Comparison of ENCODE assay signal across 8 cellular contexts in the genomic region with DNA sequence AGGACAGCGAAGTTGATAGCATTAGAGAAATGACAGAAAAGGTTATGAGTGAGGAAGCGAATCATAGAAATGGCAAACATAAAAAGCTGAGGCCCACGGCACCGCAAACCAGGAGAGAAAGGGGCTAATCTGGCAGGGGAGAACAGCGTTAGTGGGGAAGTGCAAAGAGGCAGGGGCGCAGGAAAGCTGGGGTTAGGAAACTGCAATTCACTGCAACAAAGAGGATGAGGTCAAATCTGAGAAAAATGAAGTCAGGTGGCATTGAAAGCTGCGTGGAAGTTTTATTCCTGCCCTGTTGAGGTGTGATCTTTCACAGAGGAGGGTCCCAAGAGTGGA. TPM values are rescaled to one million over a fixed set of nuclear protein-coding genes. Genes with fewer than 3 reads are reported as not detected.
A peak's percentile ranks its signal among the peaks of the same experiment; 100 is the strongest.
DNase-seq lines count a peak whose midpoint lies in the region; ATAC-seq and TF ChIP-seq lines count a peak whose summit lies in the region.

No MANE protein-coding gene starts in this region.

- H3K4me1 ChIP-seq in HAP-1 = peaks cover 14% of the 10 kb centered on the region
- peaks cover 18% of the 10 kb centered on the region for H3K4me1 ChIP-seq in cardiac muscle cell (ENCODE audit: low read depth)

- no peaks in the 10 kb centered on the region for H3K27me3 ChIP-seq in HAP-1 (ENCODE audit: low read depth)
- H3K27me3 ChIP-seq in cardiac muscle cell = no peaks in the 10 kb centered on the region

- POLR2A ChIA-PET in WTC11 (lab: Charles Lee) = interaction anchor here (1.0 to 1.7 kb wide), 2 partner anchors 45 to 88 kb away, joined by 4 to 8 read pairs; a partner anchor contains a TSS

- CTCF ChIA-PET in WTC11 (lab: Charles Lee) = interaction anchor here (1.0 kb wide), 1 partner anchor 88 kb away, joined by 3 read pairs; a partner anchor contains a TSS

- H3K4me3 ChIP-seq in HAP-1 = peak overlapping the region; percentile 80
- H3K4me3 ChIP-seq in cardiac muscle cell = peak overlapping the region; percentile 100
- peak overlapping the region; percentile 92 for H3K4me3 ChIP-seq in skeletal muscle cell (ENCODE audit: low read depth, low read length)

- H3K9me3 Mint-ChIP-seq in CD14-positive monocyte = peaks cover 0 to 2% (median 0%) of the 10 kb centered on the region in 7 donors
- no peaks in the 10 kb centered on the region for H3K9me3 Mint-ChIP-seq in WTC11

- H3K4me3 Mint-ChIP-seq in CD14-positive monocyte = peak overlapping the region; percentile 84 to 90
- peak overlapping the region; percentile 90 for H3K4me3 Mint-ChIP-seq in WTC11

- H3K36me3 Mint-ChIP-seq in CD14-positive monocyte = peaks cover 0 to 2% of the 10 kb centered on the region in 2 donors
- H3K36me3 Mint-ChIP-seq in WTC11 = no peaks in the 10 kb centered on the region

- DNase-seq in CD14-positive monocyte (ENCODE audit: low spot score) (no peak), HAP-1 (ENCODE audit: low spot score in 2 of 2) (no peak), WTC11 (ENCODE audit: low spot score) (peak; percentile 18), cardiac muscle cell (ENCODE audit: low read depth in 1 of 2, low spot score in 1 of 2) (no peak), skeletal muscle cell (ENCODE audit: low read depth) (no peak)

- no peaks in the 10 kb centered on the region for H3K36me3 ChIP-seq in HAP-1 (replicated peaks)
- no peaks in the 10 kb centered on the region for H3K36me3 ChIP-seq in cardiac muscle cell

- peak overlapping the region; percentile 90 for H3K27ac ChIP-seq in cardiac muscle cell

- H3K27ac Mint-ChIP-seq in CD14-positive monocyte = peak overlapping the region in 5 of 7 donors; percentile 7 to 82 (median 33)
- peak overlapping the region; percentile 98 for H3K27ac Mint-ChIP-seq in WTC11

- no peaks in the 10 kb centered on the region for H3K9me3 ChIP-seq in HAP-1
- H3K9me3 ChIP-seq in cardiac muscle cell (ENCODE audit: low read depth) = no peaks in the 10 kb centered on the region

- H3K4me1 Mint-ChIP-seq in CD14-positive monocyte (peaks cover 18% of the 10 kb centered on the region), WTC11 (peaks cover 26% of the 10 kb centered on the region)

- H3K27me3 Mint-ChIP-seq in CD14-positive monocyte (ENCODE audit: low read depth in 3 of 3) (peaks cover 7 to 12% (median 9%) of the 10 kb centered on the region in 3 donors), WTC11 (ENCODE audit: low read depth) (no peaks in the 10 kb centered on the region)

- peak; percentile 14 for ATAC-seq in WTC11
- no peak for ATAC-seq in HG03175 (IDR thresholded peaks at IDR 0.05; ENCODE audit: unreplicated experiment)
- ATAC-seq in GM21390 (IDR thresholded peaks at IDR 0.05; ENCODE audit: unreplicated experiment) = no peak
- ATAC-seq in HG02885 (IDR thresholded peaks at IDR 0.05; ENCODE audit: poor library complexity, unreplicated experiment) = no peak

- TF ChIP-seq CTCF in CD14-positive monocyte (IDR thresholded peaks at IDR 0.05) (no peak), WTC11 (IDR thresholded peaks at IDR 0.05) (no peak), cardiac muscle cell (IDR thresholded peaks at IDR 0.05; ENCODE audit: low read depth, low read length) (no peak)

- intact Hi-C loops in CD14-positive monocyte (cut with micrococcal nuclease) = no loop called here

- in situ Hi-C loops in HAP-1 (cut with MboI; ENCODE audit: low sequenced_read_pairs) = no loop called here

TF ChIP-seq in WTC11, 78 proteins besides CTCF, POLR2A, EP300 and RAD21:
- TF ChIP-seq GABPB1 (CRISPR knock-in tag; IDR thresholded peaks at IDR 0.05) (0 out of 2 replicates have a peak, but pooled peaks have one; percentile 14), ZNF121 (CRISPR knock-in tag; IDR thresholded peaks at IDR 0.05) (no peak)

RNA-seq across cellular contexts. Expression of a gene that starts 0.6 kb away (rescaled TPM):
- polyA plus RNA-seq in CD14-positive monocyte (1 to 10 TPM; 6.1 to 7.1 TPM), cardiac muscle cell (49.8 and 77.3 TPM in 2 replicates)
- total RNA-seq in WTC11 (2021) (121 to 134 TPM (median 132 TPM) in 3 replicates), cardiac muscle cell (63.5 and 76.8 TPM in 2 replicates)
